11 cellular contexts compared by ENCODE assay signal in genomic region chr10:33133557-33133956, GRCh38.
DNase-seq lines count a peak whose midpoint lies in the region; ATAC-seq and TF ChIP-seq lines count a peak whose summit lies in the region.
"Had no signal": no experiment of that assay in that cellular context is flagged by ENCODE, and none has a peak within 500 bp of the region (broad histone marks: within the 10 kb centered on the region; RNA-seq: fewer than 3 reads in every experiment).

No MANE protein-coding gene starts in this region.

- no peak for DNase-seq in activated T-cell treated with anti-CD3 and anti-CD28 coated beads, Interleukin-2, amount 50 U/mL, for 24 hours
- no peak for DNase-seq in activated T-cell treated with anti-CD3 and anti-CD28 coated beads for 4 hours
- no peak for DNase-seq in SK-N-SH
- DNase-seq in mesothelial cell of epicardium (ENCODE audit: low spot score in 2 of 2, unreplicated experiment in 2 of 2), result no peak
- no peak for DNase-seq in right atrium auricular region (ENCODE audit: low spot score)
- DNase-seq: heart right ventricle, right cardiac atrium had no signal

- peak overlapping the region; percentile 66; the same call in 1 of the 2 replicates for H3K9ac ChIP-seq in SK-N-SH
- H3K9ac ChIP-seq: KMS-11 had no signal

- peaks cover 3 to 35% of the 10 kb centered on the region in 2 experiments; a peak in 3 of 4 replicates for H3K4me1 ChIP-seq in SK-N-SH (ENCODE audit: control insufficient read depth in 1 of 2, insufficient read depth in 2 of 2, low read depth in 1 of 2, low read length in 1 of 2)
- H3K4me1 ChIP-seq in esophagus (ENCODE audit: control insufficient read depth in 2 of 2, insufficient read depth in 2 of 2, low read length in 1 of 2), result peaks cover 0 to 3% of the 10 kb centered on the region in 2 donors
- H3K4me1 ChIP-seq in right atrium auricular region, result peaks cover 0 to 8% of the 10 kb centered on the region in 2 donors

- H3K27ac ChIP-seq in SK-N-SH (ENCODE audit: low read depth in 2 of 2, low read length in 1 of 2) (peak overlapping the region; percentile 50 to 93; a peak in 3 of 4 replicates), esophagus (ENCODE audit: low read depth in 2 of 2, low read length in 1 of 2) (peak overlapping the region; percentile 45 to 47), right atrium auricular region (no peak overlapping the region)
- H3K27ac ChIP-seq: KMS-11 had no signal

- no peak for TF ChIP-seq RAD21 in SK-N-SH (IDR thresholded peaks at IDR 0.05; ENCODE audit: low read length)

- H3K36me3 ChIP-seq in SK-N-SH (replicated peaks in 1 of 2; ENCODE audit: control insufficient read depth in 1 of 2, insufficient read depth in 2 of 2, low read length in 1 of 2) (no peaks in the 10 kb centered on the region), esophagus (ENCODE audit: control insufficient read depth in 2 of 2, insufficient read depth in 2 of 2, low read length in 1 of 2) (no peaks in the 10 kb centered on the region), right atrium auricular region (no peaks in the 10 kb centered on the region)
- H3K36me3 ChIP-seq: heart right ventricle had no signal

- H3K9me2 ChIP-seq in SK-N-SH, result no peaks in the 10 kb centered on the region

- peak overlapping the region; percentile 96 for H3K27ac Mint-ChIP-seq in activated T-cell treated with anti-CD3 and anti-CD28 coated beads, Interleukin-2, amount 50 U/mL, for 24 hours
- H3K27ac Mint-ChIP-seq in stimulated activated memory B cell treated with anti-CD40 and anti-IgM and Interleukin-4, amounts not matched to agents 10 μg/mL and 1 μg/mL and 100 μg/mL, for 72 hours, result peak overlapping the region; percentile 73
- H3K27ac Mint-ChIP-seq in mesothelial cell of epicardium, result no peak overlapping the region

- H3K4me3 Mint-ChIP-seq in activated T-cell treated with anti-CD3 and anti-CD28 coated beads, Interleukin-2, amount 50 U/mL, for 24 hours, result peak overlapping the region; percentile 53
- no peak overlapping the region for H3K4me3 Mint-ChIP-seq in stimulated activated memory B cell treated with anti-CD40 and anti-IgM and Interleukin-4, amounts not matched to agents 10 μg/mL and 1 μg/mL and 100 μg/mL, for 72 hours
- no peak overlapping the region for H3K4me3 Mint-ChIP-seq in mesothelial cell of epicardium

- no peak overlapping the region for H2AFZ ChIP-seq in SK-N-SH (ENCODE audit: low read depth)

- peaks cover 91% of the 10 kb centered on the region for H3K4me1 Mint-ChIP-seq in activated T-cell treated with anti-CD3 and anti-CD28 coated beads, Interleukin-2, amount 50 U/mL, for 24 hours (ENCODE audit: low read depth)
- H3K4me1 Mint-ChIP-seq in stimulated activated memory B cell treated with anti-CD40 and anti-IgM and Interleukin-4, amounts not matched to agents 10 μg/mL and 1 μg/mL and 100 μg/mL, for 72 hours, result peaks cover 57% of the 10 kb centered on the region
- H3K4me1 Mint-ChIP-seq in mesothelial cell of epicardium, result no peaks in the 10 kb centered on the region

- H3K27me3 ChIP-seq in SK-N-SH (ENCODE audit: insufficient read depth) (no peaks in the 10 kb centered on the region), esophagus (ENCODE audit: control insufficient read depth in 1 of 2, insufficient read depth in 2 of 2, low read length in 2 of 2) (no peaks in the 10 kb centered on the region), right atrium auricular region (no peaks in the 10 kb centered on the region)
- H3K27me3 ChIP-seq: heart right ventricle had no signal

- CTCF ChIA-PET in SK-N-SH (lab: Yijun Ruan, JAX), result interaction anchor here (2.5 kb wide), 1 partner anchor 18 kb away, joined by 10 read pairs; no protein-coding TSS in a partner anchor

- H3K4me2 ChIP-seq in SK-N-SH, result no peak overlapping the region
- H3K4me2 ChIP-seq: KMS-11 had no signal

- H3K4me3 ChIP-seq in SK-N-SH (ENCODE audit: low read depth in 2 of 2, low read length in 1 of 2) (no peak overlapping the region), esophagus (ENCODE audit: low read depth in 1 of 2, low read length in 2 of 2) (no peak overlapping the region), right atrium auricular region (no peak overlapping the region)
- H3K4me3 ChIP-seq: heart right ventricle had no signal

- H3K79me2 ChIP-seq in SK-N-SH (ENCODE audit: insufficient read depth), result no peaks in the 10 kb centered on the region

- peaks cover 6% of the 10 kb centered on the region for H3K9me3 Mint-ChIP-seq in activated T-cell treated with anti-CD3 and anti-CD28 coated beads, Interleukin-2, amount 50 U/mL, for 24 hours
- no peaks in the 10 kb centered on the region for H3K9me3 Mint-ChIP-seq in stimulated activated memory B cell treated with anti-CD40 and anti-IgM and Interleukin-4, amounts not matched to agents 10 μg/mL and 1 μg/mL and 100 μg/mL, for 72 hours
- no peaks in the 10 kb centered on the region for H3K9me3 Mint-ChIP-seq in mesothelial cell of epicardium

- ATAC-seq in stimulated activated memory B cell treated with anti-CD40 and anti-IgM and Interleukin-4, amounts not matched to agents 10 μg/mL and 1 μg/mL and 100 μg/mL, for 72 hours, result no peak
- ATAC-seq in GM18519 (IDR thresholded peaks at IDR 0.05; ENCODE audit: low FRiP score, unreplicated experiment), result no peak

- TF ChIP-seq CTCF in SK-N-SH (IDR thresholded peaks at IDR 0.05) (no peak), mesothelial cell of epicardium (IDR thresholded peaks at IDR 0.05; ENCODE audit: unreplicated experiment) (no peak), right atrium auricular region (IDR thresholded peaks at IDR 0.05) (no peak)

- no peaks in the 10 kb centered on the region for H3K9me3 ChIP-seq in SK-N-SH
- peaks cover 0 to 2% of the 10 kb centered on the region in 2 donors for H3K9me3 ChIP-seq in esophagus (ENCODE audit: control insufficient read depth in 2 of 2, insufficient read depth in 1 of 2, low read depth in 1 of 2, low read length in 1 of 2)
- H3K9me3 ChIP-seq in right atrium auricular region, result no peaks in the 10 kb centered on the region
- H3K9me3 ChIP-seq: heart right ventricle had no signal

- POLR2A ChIA-PET in SK-N-SH (lab: Yijun Ruan, JAX), result no interaction called here

- peaks cover 1% of the 10 kb centered on the region for H3K36me3 Mint-ChIP-seq in activated T-cell treated with anti-CD3 and anti-CD28 coated beads, Interleukin-2, amount 50 U/mL, for 24 hours (ENCODE audit: low read depth)
- no peaks in the 10 kb centered on the region for H3K36me3 Mint-ChIP-seq in stimulated activated memory B cell treated with anti-CD40 and anti-IgM and Interleukin-4, amounts not matched to agents 10 μg/mL and 1 μg/mL and 100 μg/mL, for 72 hours
- H3K36me3 Mint-ChIP-seq in mesothelial cell of epicardium, result no peaks in the 10 kb centered on the region

- peaks cover 36% of the 10 kb centered on the region for H3F3A ChIP-seq in SK-N-SH (replicated peaks; ENCODE audit: insufficient read depth)

- H3K27me3 Mint-ChIP-seq in activated T-cell treated with anti-CD3 and anti-CD28 coated beads, Interleukin-2, amount 50 U/mL, for 24 hours, result no peaks in the 10 kb centered on the region
- H3K27me3 Mint-ChIP-seq in stimulated activated memory B cell treated with anti-CD40 and anti-IgM and Interleukin-4, amounts not matched to agents 10 μg/mL and 1 μg/mL and 100 μg/mL, for 72 hours, result no peaks in the 10 kb centered on the region
- H3K27me3 Mint-ChIP-seq in mesothelial cell of epicardium (ENCODE audit: low read depth), result no peaks in the 10 kb centered on the region

- H4K20me1 ChIP-seq in SK-N-SH (ENCODE audit: insufficient read depth), result no peaks in the 10 kb centered on the region

- TF ChIP-seq EP300 in SK-N-SH (IDR thresholded peaks at IDR 0.05; ENCODE audit: borderline replicate concordance in 1 of 2, low read depth in 1 of 2, low read length in 1 of 2), result no peak; a peak in 1 of 4 replicates

TF ChIP-seq in SK-N-SH, 30 proteins besides CTCF, POLR2A, EP300 and RAD21 (continues in another document):
- TF ChIP-seq GABPA (IDR thresholded peaks at IDR 0.05; ENCODE audit: low read depth), result no peak
- no peak for TF ChIP-seq REST (IDR thresholded peaks at IDR 0.05; ENCODE audit: low read depth, low read length)
- TF ChIP-seq USF1 (IDR thresholded peaks at IDR 0.05; ENCODE audit: borderline replicate concordance, low read depth), result no peak
- no peak for TF ChIP-seq ELF1 (IDR thresholded peaks at IDR 0.05)
- TF ChIP-seq MEF2A (IDR thresholded peaks at IDR 0.05; ENCODE audit: borderline replicate concordance, low read depth), result no peak
- TF ChIP-seq SMC3 (IDR thresholded peaks at IDR 0.05; ENCODE audit: low read depth, low read length), result no peak
- TF ChIP-seq FOSL2 (IDR thresholded peaks at IDR 0.05; ENCODE audit: borderline replicate concordance, low read depth), result peak; percentile 37; the same call in 1 of the 2 replicates
- TF ChIP-seq YY1 (IDR thresholded peaks at IDR 0.05; ENCODE audit: low read depth), result no peak; the same call in 1 of the 2 replicates
- peak; percentile 13; the same call in 1 of the 2 replicates for TF ChIP-seq JUND (IDR thresholded peaks at IDR 0.05)

Comparison
In these comparisons a context has a peak if more than half of its experiments do, and no peak if none do; other contexts are left out.
1. H3K27ac ChIP-seq: peak in SK-N-SH (2 of 2) and esophagus (2 of 2); none in right atrium auricular region (0 of 2).